Comparison of ENCODE assay signal across 29 cellular contexts in genomic region chr15:59654043-59654442, GRCh38. TPM values are rescaled to one million over a fixed set of nuclear protein-coding genes. Genes with fewer than 3 reads are reported as not detected.
DNase-seq lines count a peak whose midpoint lies in the region; ATAC-seq and TF ChIP-seq lines count a peak whose summit lies in the region.
"Had no signal": no experiment of that assay in that cellular context is flagged by ENCODE, and none has a peak within 500 bp of the region (broad histone marks: within the 10 kb centered on the region; RNA-seq: fewer than 3 reads in every experiment).

No MANE protein-coding gene starts in this region.

- H3K36me3 ChIP-seq in endodermal cell (ENCODE audit: control insufficient read depth, insufficient read depth, low read length) (peaks cover 64% of the 10 kb centered on the region), ascending aorta (peaks cover 20 to 21% of the 10 kb centered on the region in 2 donors)

- TF ChIP-seq CTCF in NB4 (IDR thresholded peaks at IDR 0.05; ENCODE audit: low read depth, low read length) (no peak), endodermal cell (conservative IDR thresholded peaks at IDR 0.05) (no peak), ascending aorta (IDR thresholded peaks at IDR 0.05) (no peak)

- no peak overlapping the region for H3K27ac Mint-ChIP-seq in activated CD4-positive, alpha-beta T cell treated with anti-CD3 and anti-CD28 coated beads, Interleukin-2, amount 10 ng/mL, durations not matched to agents 24 days and 14 days
- no peak overlapping the region for H3K27ac Mint-ChIP-seq in endodermal cell
- H3K27ac Mint-ChIP-seq: CD8-positive, alpha-beta T cell had no signal

- H3K9me3 ChIP-seq in endodermal cell (ENCODE audit: control insufficient read depth, low read length) = peaks cover 27% of the 10 kb centered on the region
- H3K9me3 ChIP-seq in ascending aorta = no peaks in the 10 kb centered on the region

- ATAC-seq in GM21367 (IDR thresholded peaks at IDR 0.05; ENCODE audit: unreplicated experiment) = no peak
- no peak for ATAC-seq in GM19328 (IDR thresholded peaks at IDR 0.05; ENCODE audit: unreplicated experiment)
- ATAC-seq: CD8-positive, alpha-beta T cell; HCT116; Right ventricle myocardium inferior had no signal

- H3K9me3 Mint-ChIP-seq in activated CD4-positive, alpha-beta T cell treated with anti-CD3 and anti-CD28 coated beads, Interleukin-2, amount 10 ng/mL, durations not matched to agents 24 days and 14 days = no peaks in the 10 kb centered on the region
- peaks cover 5% of the 10 kb centered on the region for H3K9me3 Mint-ChIP-seq in endodermal cell

- no peaks in the 10 kb centered on the region for H3K27me3 Mint-ChIP-seq in activated CD4-positive, alpha-beta T cell treated with anti-CD3 and anti-CD28 coated beads, Interleukin-2, amount 10 ng/mL, durations not matched to agents 24 days and 14 days
- H3K27me3 Mint-ChIP-seq in endodermal cell (ENCODE audit: insufficient read depth) = no peaks in the 10 kb centered on the region

- TF ChIP-seq POLR2A in NB4 (IDR thresholded peaks at IDR 0.05; ENCODE audit: extremely low read depth, insufficient read length) = no peak

- no peak overlapping the region for H3K27ac ChIP-seq in endodermal cell (ENCODE audit: low read depth, low read length)
- H3K27ac ChIP-seq in ascending aorta = no peak overlapping the region
- H3K27ac ChIP-seq: BLaER1 treated with 17β-estradiol and CSF1 and Interleukin-3, amounts not matched to agents 10 nM and 100 nM; PC-9 had no signal

- peaks cover 8% of the 10 kb centered on the region for H3K4me1 Mint-ChIP-seq in activated CD4-positive, alpha-beta T cell treated with anti-CD3 and anti-CD28 coated beads, Interleukin-2, amount 10 ng/mL, durations not matched to agents 24 days and 14 days
- H3K4me1 Mint-ChIP-seq in endodermal cell = peaks cover 2% of the 10 kb centered on the region

- DNase-seq in activated CD4-positive, alpha-beta T cell treated with anti-CD3 and anti-CD28 coated beads, Interleukin-2, amount 10 ng/mL, durations not matched to agents 24 days and 14 days = peak; percentile 41
- DNase-seq in activated CD4-positive, alpha-beta T cell treated with anti-CD3 and anti-CD28 coated beads, Interleukin-2, amount 50 U/mL, for 48 hours = no peak
- peak; percentile 35 for DNase-seq in NB4 (ENCODE audit: low read depth)
- DNase-seq in endodermal cell = no peak
- no peak for DNase-seq in ascending aorta (ENCODE audit: low spot score in 2 of 2)
- DNase-seq: CD8-positive, alpha-beta T cell; DMS 273 treated with DMSO at 0.1 percent for 48 hours; DMS79; GF-D8; IMR-90; KG1; MM.1S; NCI-H1105 treated with DMSO at 0.1 percent for 48 hours; NCI-H146; NCI-H1930; NCI-H2107; NCI-H446; NCI-H524 treated with DMSO at 0.1 percent for 48 hours; NCI-H82; NK-92 treated with Interleukin-12 subunit alpha and Interleukin-12 subunit beta, amount 100 ng/mL, for 24 hours; PC-9 had no signal

- H3K4me3 ChIP-seq in NB4 (ENCODE audit: low read depth, low read length) = no peak overlapping the region
- peak overlapping the region; percentile 97 for H3K4me3 ChIP-seq in endodermal cell (ENCODE audit: low read length)
- H3K4me3 ChIP-seq in ascending aorta = no peak overlapping the region
- H3K4me3 ChIP-seq: BLaER1 treated with 17β-estradiol and CSF1 and Interleukin-3, amounts not matched to agents 10 nM and 100 nM; PC-9 had no signal

- H3K27me3 ChIP-seq in endodermal cell (ENCODE audit: control insufficient read depth, insufficient read depth, low read length, poor library complexity, severe bottlenecking) (no peaks in the 10 kb centered on the region), ascending aorta (no peaks in the 10 kb centered on the region)
- H3K27me3 ChIP-seq: BLaER1 treated with 17β-estradiol and CSF1 and Interleukin-3, amounts not matched to agents 10 nM and 100 nM had no signal

- WGBS in endodermal cell (ENCODE audit: insufficient coverage in 1 of 2, insufficient read length in 1 of 2), 2 experiments = 86 to 97% methylated on average over 1 of the region's 1 CpG

- no peak overlapping the region for H3K9ac ChIP-seq in endodermal cell (ENCODE audit: extremely low read depth, low read length, poor library complexity, severe bottlenecking)
- H3K9ac ChIP-seq: BLaER1 treated with 17β-estradiol and CSF1 and Interleukin-3, amounts not matched to agents 10 nM and 100 nM had no signal

- intact Hi-C loops in activated CD4-positive, alpha-beta T cell treated with anti-CD3 and anti-CD28 coated beads, Interleukin-2, amount 10 ng/mL, durations not matched to agents 24 days and 14 days (cut with micrococcal nuclease) = no loop called here
- intact Hi-C loops in ascending aorta (cut with DNase I) = no loop called here

- no peak overlapping the region for H3K4me3 Mint-ChIP-seq in activated CD4-positive, alpha-beta T cell treated with anti-CD3 and anti-CD28 coated beads, Interleukin-2, amount 10 ng/mL, durations not matched to agents 24 days and 14 days
- no peak overlapping the region for H3K4me3 Mint-ChIP-seq in endodermal cell
- H3K4me3 Mint-ChIP-seq: CD8-positive, alpha-beta T cell had no signal

- H3K4me1 ChIP-seq in endodermal cell (ENCODE audit: control insufficient read depth, insufficient read depth, low read length) = peaks cover 4% of the 10 kb centered on the region
- peaks cover 5 to 8% of the 10 kb centered on the region in 2 donors for H3K4me1 ChIP-seq in ascending aorta

- H3K36me3 Mint-ChIP-seq in activated CD4-positive, alpha-beta T cell treated with anti-CD3 and anti-CD28 coated beads, Interleukin-2, amount 10 ng/mL, durations not matched to agents 24 days and 14 days (ENCODE audit: low read depth) = peaks cover 25% of the 10 kb centered on the region
- H3K36me3 Mint-ChIP-seq in endodermal cell (ENCODE audit: low read depth) = peaks cover 31% of the 10 kb centered on the region

RNA-seq across cellular contexts. Expression of gene GTF2A2, which starts 3.3 kb away (rescaled TPM):
- 192 and 200 TPM in 2 replicates for total RNA-seq in activated CD4-positive, alpha-beta T cell treated with anti-CD3 and anti-CD28 coated beads, Interleukin-2, amount 10 ng/mL, durations not matched to agents 24 days and 14 days
- total RNA-seq in endodermal cell = 100 to 1,000 TPM; 168 to 246 TPM
- 152 TPM for polyA plus RNA-seq in endodermal cell (2013, experiment 1 of 2)
- 160 TPM for polyA plus RNA-seq in endodermal cell (2013, experiment 2 of 2)
- total RNA-seq in ascending aorta = 1.4 TPM

RNA-seq across cellular contexts. Expression of gene BNIP2, which starts 35.1 kb away (rescaled TPM):
- total RNA-seq in activated CD4-positive, alpha-beta T cell treated with anti-CD3 and anti-CD28 coated beads, Interleukin-2, amount 10 ng/mL, durations not matched to agents 24 days and 14 days = 55.1 and 57.2 TPM in 2 replicates
- total RNA-seq in endodermal cell = 10 to 100 TPM; 52.3 to 52.6 TPM
- polyA plus RNA-seq in endodermal cell (2013, experiment 1 of 2) = 34.7 TPM
- 30.8 TPM for polyA plus RNA-seq in endodermal cell (2013, experiment 2 of 2)
- 60.1 TPM for total RNA-seq in ascending aorta

RNA-seq across cellular contexts. Expression of gene GCNT3, which starts 42.5 kb away (rescaled TPM):
- total RNA-seq in activated CD4-positive, alpha-beta T cell treated with anti-CD3 and anti-CD28 coated beads, Interleukin-2, amount 10 ng/mL, durations not matched to agents 24 days and 14 days = not detected in 2 replicates
- 1 to 10 TPM in 1 of 2 donors, under 1 TPM in 1; 0.48 to 1.3 TPM for total RNA-seq in endodermal cell
- 0.11 TPM for polyA plus RNA-seq in endodermal cell (2013, experiment 1 of 2)
- polyA plus RNA-seq in endodermal cell (2013, experiment 2 of 2) = not detected
- not detected for total RNA-seq in ascending aorta
- total RNA-seq: CD8-positive, alpha-beta T cell; H1; IMR-90; Right ventricle myocardium inferior; RPMI7951; T-helper 1 cell treated with Interleukin-12 subunit alpha and Interleukin-12 subunit beta and Interleukin-4 antibody, amounts not matched to agents 30 ng/mL and 1 ng/mL, for 36 hours had no signal
- polyA plus RNA-seq: H1, IMR-90 had no signal

Comparison
In these comparisons a context has a peak if more than half of its experiments do, and no peak if none do; other contexts are left out.
1. DNase-seq: peak in activated CD4-positive, alpha-beta T cell treated with anti-CD3 and anti-CD28 coated beads, Interleukin-2, amount 10 ng/mL, durations not matched to agents 24 days and 14 days (single experiment) and NB4 (single experiment); none in activated CD4-positive, alpha-beta T cell treated with anti-CD3 and anti-CD28 coated beads, Interleukin-2, amount 50 U/mL, for 48 hours (0 of 2), endodermal cell (single experiment) and ascending aorta (0 of 2).
2. RNA of gene GTF2A2, which starts 3.3 kb away (total RNA-seq): 168 to 246 TPM in endodermal cell and 192 to 200 TPM in activated CD4-positive, alpha-beta T cell treated with anti-CD3 and anti-CD28 coated beads, Interleukin-2, amount 10 ng/mL, durations not matched to agents 24 days and 14 days; 1.4 TPM in ascending aorta (single experiment); every median in the first group is over 10 times any median in the second.